ENCODE assay signal across 19 cellular contexts in genomic region chr14:88616697-88617096, GRCh38. TPM values are rescaled to one million over a fixed set of nuclear protein-coding genes. Genes with fewer than 3 reads are reported as not detected.
DNase-seq lines count a peak whose midpoint lies in the region; ATAC-seq and TF ChIP-seq lines count a peak whose summit lies in the region.
"Had no signal": no experiment of that assay in that cellular context is flagged by ENCODE, and none has a peak within 500 bp of the region (broad histone marks: within the 10 kb centered on the region; RNA-seq: fewer than 3 reads in every experiment).

No MANE protein-coding gene starts in this region.

- H3K4me3 ChIP-seq in RWPE2 (ENCODE audit: severe bottlenecking) = no peak overlapping the region
- H3K4me3 ChIP-seq: Peyer's patch had no signal

- H3K4me1 Mint-ChIP-seq in activated T-helper 1 cell treated with anti-CD3 and anti-CD28 coated beads, Interleukin-12 subunit alpha, Interleukin-12 subunit beta, Interleukin-2, Interleukin-4 antibody, amounts not matched to agents 30 ng/mL and 10 ng/mL and 1 ng/mL, durations not matched to agents 14 hours and 24 hours and 36 hours (ENCODE audit: low read depth) = no peaks in the 10 kb centered on the region

- no peak for TF ChIP-seq CTCF in RWPE2 (IDR thresholded peaks at IDR 0.05; ENCODE audit: poor library complexity, severe bottlenecking)

- no peaks in the 10 kb centered on the region for H3K27me3 ChIP-seq in RWPE2 (ENCODE audit: insufficient read depth, poor library complexity, severe bottlenecking)
- H3K27me3 ChIP-seq: Peyer's patch had no signal

- H3K27ac Mint-ChIP-seq in activated T-helper 1 cell treated with anti-CD3 and anti-CD28 coated beads, Interleukin-12 subunit alpha, Interleukin-12 subunit beta, Interleukin-2, Interleukin-4 antibody, amounts not matched to agents 30 ng/mL and 10 ng/mL and 1 ng/mL, durations not matched to agents 14 hours and 24 hours and 36 hours = no peak overlapping the region

- no peaks in the 10 kb centered on the region for H3K9me3 Mint-ChIP-seq in activated T-helper 1 cell treated with anti-CD3 and anti-CD28 coated beads, Interleukin-12 subunit alpha, Interleukin-12 subunit beta, Interleukin-2, Interleukin-4 antibody, amounts not matched to agents 30 ng/mL and 10 ng/mL and 1 ng/mL, durations not matched to agents 14 hours and 24 hours and 36 hours

- DNase-seq in HPDE6-E6E7 (ENCODE audit: extremely low spot score) = peak; percentile 42
- DNase-seq in NCI-H1105 (lab: John Stamatoyannopoulos, UW) = peak; percentile 67
- DNase-seq in RWPE2 (ENCODE audit: low spot score) = no peak
- DNase-seq in activated T-helper 1 cell treated with anti-CD3 and anti-CD28 coated beads, Interleukin-12 subunit alpha, Interleukin-12 subunit beta, Interleukin-2, Interleukin-4 antibody, amounts not matched to agents 30 ng/mL and 10 ng/mL and 1 ng/mL, durations not matched to agents 14 hours and 24 hours and 36 hours (ENCODE audit: low spot score) = no peak
- DNase-seq in stimulated activated CD4-positive, alpha-beta T cell treated with anti-CD3 and anti-CD28 coated beads, Interleukin-2, amount 100 ng/mL, for 48 hours = no peak
- DNase-seq: ACHN; C1 segment of cervical spinal cord; DND-41; H7; NCI-H146; NCI-H2029 treated with DMSO at 0.1 percent for 48 hours; NCI-H345; NCI-H524 treated with DMSO at 0.1 percent for 48 hours; NK-92 treated with Interleukin-12 subunit alpha and Interleukin-12 subunit beta, amount 100 ng/mL, for 24 hours; Peyer's patch; Right ventricle myocardium superior; SW 1271 had no signal

- H3K9me3 ChIP-seq in RWPE2 (ENCODE audit: severe bottlenecking) = no peaks in the 10 kb centered on the region
- H3K9me3 ChIP-seq: Peyer's patch had no signal

- ATAC-seq in RWPE2 (ENCODE audit: low read depth) (peak; percentile 72), esophagus mucosa (peak; percentile 78), GM21737 (IDR thresholded peaks at IDR 0.05; ENCODE audit: unreplicated experiment) (no peak)

- no peak overlapping the region for H3K4me3 Mint-ChIP-seq in activated T-helper 1 cell treated with anti-CD3 and anti-CD28 coated beads, Interleukin-12 subunit alpha, Interleukin-12 subunit beta, Interleukin-2, Interleukin-4 antibody, amounts not matched to agents 30 ng/mL and 10 ng/mL and 1 ng/mL, durations not matched to agents 14 hours and 24 hours and 36 hours

- peaks cover 19% of the 10 kb centered on the region for H3K36me3 ChIP-seq in RWPE2 (ENCODE audit: low read depth)

- H3K27ac ChIP-seq in RWPE2 (ENCODE audit: poor library complexity, severe bottlenecking) = peak overlapping the region; percentile 88
- H3K27ac ChIP-seq: Peyer's patch had no signal

- intact Hi-C loops in activated T-helper 1 cell treated with anti-CD3 and anti-CD28 coated beads, Interleukin-12 subunit alpha, Interleukin-12 subunit beta, Interleukin-2, Interleukin-4 antibody, amounts not matched to agents 30 ng/mL and 10 ng/mL and 1 ng/mL, durations not matched to agents 14 hours and 24 hours and 36 hours (cut with micrococcal nuclease) = no loop called here

- peaks cover 13% of the 10 kb centered on the region for H3K36me3 Mint-ChIP-seq in activated T-helper 1 cell treated with anti-CD3 and anti-CD28 coated beads, Interleukin-12 subunit alpha, Interleukin-12 subunit beta, Interleukin-2, Interleukin-4 antibody, amounts not matched to agents 30 ng/mL and 10 ng/mL and 1 ng/mL, durations not matched to agents 14 hours and 24 hours and 36 hours (ENCODE audit: low read depth)

- H3K4me1 ChIP-seq in RWPE2 (ENCODE audit: insufficient read depth, poor library complexity, severe bottlenecking) = peaks cover 53% of the 10 kb centered on the region

- no peaks in the 10 kb centered on the region for H3K27me3 Mint-ChIP-seq in activated T-helper 1 cell treated with anti-CD3 and anti-CD28 coated beads, Interleukin-12 subunit alpha, Interleukin-12 subunit beta, Interleukin-2, Interleukin-4 antibody, amounts not matched to agents 30 ng/mL and 10 ng/mL and 1 ng/mL, durations not matched to agents 14 hours and 24 hours and 36 hours (ENCODE audit: insufficient read depth)

RNA-seq across cellular contexts. Expression of gene ZC3H14, which starts 53.9 kb away (rescaled TPM):
- total RNA-seq in esophagus mucosa = 32.7 TPM
- 61.0 and 65.5 TPM in 2 replicates for total RNA-seq in activated T-helper 1 cell treated with anti-CD3 and anti-CD28 coated beads, Interleukin-12 subunit alpha, Interleukin-12 subunit beta, Interleukin-2, Interleukin-4 antibody, amounts not matched to agents 30 ng/mL and 10 ng/mL and 1 ng/mL, durations not matched to agents 14 hours and 24 hours and 36 hours

Comparison
In these comparisons a context has a peak if more than half of its experiments do, and no peak if none do; other contexts are left out.
1. DNase-seq: peak in HPDE6-E6E7 (single experiment) and NCI-H1105 (single experiment); none in RWPE2 (single experiment), activated T-helper 1 cell treated with anti-CD3 and anti-CD28 coated beads, Interleukin-12 subunit alpha, Interleukin-12 subunit beta, Interleukin-2, Interleukin-4 antibody, amounts not matched to agents 30 ng/mL and 10 ng/mL and 1 ng/mL, durations not matched to agents 14 hours and 24 hours and 36 hours (single experiment) and stimulated activated CD4-positive, alpha-beta T cell treated with anti-CD3 and anti-CD28 coated beads, Interleukin-2, amount 100 ng/mL, for 48 hours (0 of 2).